Comparison of ENCODE assay signal across 8 cellular contexts in the genomic region with DNA sequence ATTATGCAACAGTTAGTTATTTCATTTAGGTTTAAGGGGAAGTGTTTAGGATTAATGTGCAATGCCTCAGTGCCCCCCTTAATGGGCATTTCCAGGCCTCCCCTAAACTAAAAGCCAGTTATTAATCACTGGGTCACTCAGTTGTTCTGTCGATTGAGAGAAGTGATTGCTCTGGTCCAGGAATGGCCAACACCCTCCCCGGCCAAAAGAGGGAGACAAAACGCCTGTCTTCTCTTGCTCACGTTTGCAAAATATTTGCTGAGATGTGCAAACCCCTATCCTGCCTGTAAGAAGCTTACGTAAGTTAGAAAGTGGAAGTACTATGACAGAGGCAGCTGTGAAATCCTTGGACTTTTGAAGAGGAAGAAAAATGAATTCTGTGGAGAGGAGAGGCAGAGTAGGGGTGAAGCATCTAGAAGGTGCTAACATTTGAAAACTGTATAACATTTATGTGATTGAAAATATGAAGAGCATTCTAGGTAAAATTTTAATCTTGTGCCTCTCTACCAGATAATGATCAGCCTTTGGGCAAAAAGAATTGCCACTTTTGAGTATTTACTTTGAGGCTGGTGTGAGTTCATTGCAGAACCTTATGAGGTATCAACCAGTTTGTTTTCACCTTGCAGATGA. TPM values are rescaled to one million over a fixed set of nuclear protein-coding genes. Genes with fewer than 3 reads are reported as not detected.
A peak's percentile ranks its signal among the peaks of the same experiment; 100 is the strongest.
DNase-seq lines count a peak whose midpoint lies in the region; ATAC-seq and TF ChIP-seq lines count a peak whose summit lies in the region.

No MANE protein-coding gene starts in this region.

- H3K27ac Mint-ChIP-seq in progenitor cell of endocrine pancreas = no peak overlapping the region
- H3K27ac Mint-ChIP-seq in CD4-positive, alpha-beta T cell = no peak overlapping the region

- ATAC-seq in GM18511 (IDR thresholded peaks at IDR 0.05; ENCODE audit: unreplicated experiment) = peak; percentile 56
- no peak for ATAC-seq in CD4-positive, alpha-beta T cell (ENCODE audit: poor library complexity)

- intact Hi-C loops in A673 (cut with micrococcal nuclease; ENCODE audit: unreplicated experiment) = no loop called here
- intact Hi-C loops in CD4-positive, alpha-beta T cell (cut with DNase I, micrococcal nuclease) = no loop called here

- peak; percentile 51 for DNase-seq in A673 (ENCODE audit: low spot score)
- peak; percentile 84 to 93 for DNase-seq in NOMO-1 (lab: John Stamatoyannopoulos, UW; ENCODE audit: unreplicated experiment in 2 of 2)
- peak; percentile 16 for DNase-seq in fibroblast of mammary gland (ENCODE audit: low read depth)
- DNase-seq in progenitor cell of endocrine pancreas (ENCODE audit: low spot score, unreplicated experiment) = no peak
- no peak for DNase-seq in GM19238 (ENCODE audit: insufficient read length, low spot score)
- no peak for DNase-seq in CD4-positive, alpha-beta T cell
- DNase-seq in NCI-H1092 treated with DMSO at 0.1 percent for 48 hours (lab: John Stamatoyannopoulos, UW) = no peak

- H3K36me3 Mint-ChIP-seq in progenitor cell of endocrine pancreas (ENCODE audit: insufficient read depth) = no peaks in the 10 kb centered on the region
- no peaks in the 10 kb centered on the region for H3K36me3 Mint-ChIP-seq in CD4-positive, alpha-beta T cell (ENCODE audit: low read depth)

- POLR2A ChIA-PET in A673 (lab: Charles Lee; ENCODE audit: low non-redundant PET) = no interaction called here
- POLR2A ChIA-PET in CD4-positive, alpha-beta T cell (lab: Charles Lee) = no interaction called here

- no peaks in the 10 kb centered on the region for H3K36me3 ChIP-seq in A673 (ENCODE audit: insufficient read depth, low read length, poor library complexity, severe bottlenecking)

- H3K4me3 ChIP-seq in A673 (ENCODE audit: low read depth, low read length, poor library complexity, severe bottlenecking) = no peak overlapping the region
- no peak overlapping the region for H3K4me3 ChIP-seq in fibroblast of mammary gland (ENCODE audit: control insufficient read depth, low read depth, low read length)

- H3K4me1 Mint-ChIP-seq in progenitor cell of endocrine pancreas (ENCODE audit: low read depth) = no peaks in the 10 kb centered on the region
- H3K4me1 Mint-ChIP-seq in CD4-positive, alpha-beta T cell (ENCODE audit: low read depth) = no peaks in the 10 kb centered on the region

- no peaks in the 10 kb centered on the region for H3K9me3 Mint-ChIP-seq in progenitor cell of endocrine pancreas (ENCODE audit: low read depth)
- no peaks in the 10 kb centered on the region for H3K9me3 Mint-ChIP-seq in CD4-positive, alpha-beta T cell

- H3K27me3 Mint-ChIP-seq in progenitor cell of endocrine pancreas = peaks cover 18% of the 10 kb centered on the region
- H3K27me3 Mint-ChIP-seq in CD4-positive, alpha-beta T cell = peaks cover 5% of the 10 kb centered on the region

- CTCF ChIA-PET in A673 (lab: Charles Lee) = no interaction called here
- CTCF ChIA-PET in CD4-positive, alpha-beta T cell (lab: Charles Lee) = no interaction called here

- H3K27me3 ChIP-seq in A673 (replicated peaks; ENCODE audit: insufficient read depth, low read depth, low read length, poor library complexity) = peaks cover 44% of the 10 kb centered on the region
- H3K27me3 ChIP-seq in CD4-positive, alpha-beta T cell (ENCODE audit: control insufficient read depth, insufficient read depth, low read length) = no peaks in the 10 kb centered on the region

- no peaks in the 10 kb centered on the region for H3K9me3 ChIP-seq in A673 (ENCODE audit: low read depth, low read length, poor library complexity, severe bottlenecking)
- no peaks in the 10 kb centered on the region for H3K9me3 ChIP-seq in CD4-positive, alpha-beta T cell (ENCODE audit: control insufficient read depth, low read length)

- H3K4me3 Mint-ChIP-seq in progenitor cell of endocrine pancreas (ENCODE audit: low read depth) = no peak overlapping the region
- H3K4me3 Mint-ChIP-seq in CD4-positive, alpha-beta T cell = no peak overlapping the region

- TF ChIP-seq CTCF in A673 (conservative IDR thresholded peaks at IDR 0.05; ENCODE audit: low read depth, low read length) (peak; percentile 66), fibroblast of mammary gland (conservative IDR thresholded peaks at IDR 0.05; ENCODE audit: control insufficient read depth, insufficient read depth, low read depth, low read length) (peak; percentile 48), progenitor cell of endocrine pancreas (IDR thresholded peaks at IDR 0.05; ENCODE audit: unreplicated experiment) (peak; percentile 59)
- no peak for TF ChIP-seq CTCF in CD4-positive, alpha-beta T cell (IDR thresholded peaks at IDR 0.05)

- H3K27ac ChIP-seq in A673 (ENCODE audit: low read depth, low read length, poor library complexity, severe bottlenecking) = no peak overlapping the region
- H3K27ac ChIP-seq in CD4-positive, alpha-beta T cell (ENCODE audit: low read depth, low read length) = no peak overlapping the region

- no TSS peak for BruUV-seq in A673 (replicated peaks; lab: Mats Ljungman, UMichigan)

- H3K4me1 ChIP-seq in A673 (ENCODE audit: insufficient read depth, low read length, poor library complexity, severe bottlenecking) = no peaks in the 10 kb centered on the region

RNA-seq across cellular contexts. Expression of a gene that starts 37.7 kb away (rescaled TPM):
- total RNA-seq in A673 (2021) (8.3 and 8.6 TPM in 2 replicates), progenitor cell of endocrine pancreas (4.2 and 4.3 TPM in 2 replicates)
- not detected for total RNA-seq in CD4-positive, alpha-beta T cell

Comparison
In these comparisons a context has a peak if more than half of its experiments do, and no peak if none do; other contexts are left out.
1. DNase-seq: peak in A673 (single experiment), NOMO-1 (2 of 2) and fibroblast of mammary gland (single experiment); none in progenitor cell of endocrine pancreas (single experiment), GM19238 (single experiment), CD4-positive, alpha-beta T cell (0 of 10) and NCI-H1092 treated with DMSO at 0.1 percent for 48 hours (single experiment).